Comparison of ENCODE assay signal across 8 cellular contexts in genomic region chr18:2978208-2978607, GRCh38. TPM values are rescaled to one million over a fixed set of nuclear protein-coding genes. Genes with fewer than 3 reads are reported as not detected.
A peak's percentile ranks its signal among the peaks of the same experiment; 100 is the strongest.
DNase-seq lines count a peak whose midpoint lies in the region; ATAC-seq, FAIRE-seq and TF ChIP-seq lines count a peak whose summit lies in the region.

No MANE protein-coding gene starts in this region.

- TF ChIP-seq EP300 in A549 (IDR thresholded peaks at IDR 0.05) = no peak

- H3K14ac ChIP-seq in mesenchymal stem cell (ENCODE audit: low read length in 2 of 2) = no peak overlapping the region

- no peak overlapping the region for H4K8ac ChIP-seq in mesenchymal stem cell (ENCODE audit: low read length)

- no peak overlapping the region for H2BK120ac ChIP-seq in mesenchymal stem cell (ENCODE audit: low read depth, low read length)

- H3K23ac ChIP-seq in mesenchymal stem cell (ENCODE audit: low read length in 2 of 2) = no peak overlapping the region

- peaks cover 24% of the 10 kb centered on the region for H3K36me3 Mint-ChIP-seq in activated T-helper 1 cell treated with anti-CD3 and anti-CD28 coated beads, Interleukin-12 subunit alpha, Interleukin-12 subunit beta, Interleukin-2, Interleukin-4 antibody, amounts not matched to agents 30 ng/mL and 10 ng/mL and 1 ng/mL, durations not matched to agents 14 hours and 24 hours and 36 hours (ENCODE audit: low read depth)

- no peak overlapping the region for H2AK5ac ChIP-seq in mesenchymal stem cell (ENCODE audit: low read length, severe bottlenecking)

- H3K4me1 ChIP-seq in A549 = peaks cover 82% of the 10 kb centered on the region
- H3K4me1 ChIP-seq in mesenchymal stem cell (ENCODE audit: control insufficient read depth, insufficient read depth, low read depth, low read length) = peaks cover 22% of the 10 kb centered on the region

- 38% methylated on average over 3 of the region's 3 CpGs for WGBS in A549 (ENCODE audit: missing lambda C conversion rate)
- 51% methylated on average over 2 of the region's 3 CpGs for WGBS in mesenchymal stem cell

- H3K9me3 ChIP-seq in A549 (no peaks in the 10 kb centered on the region), mesenchymal stem cell (ENCODE audit: control insufficient read depth, low read length) (no peaks in the 10 kb centered on the region)

- H3K27ac Mint-ChIP-seq in activated T-helper 1 cell treated with anti-CD3 and anti-CD28 coated beads, Interleukin-12 subunit alpha, Interleukin-12 subunit beta, Interleukin-2, Interleukin-4 antibody, amounts not matched to agents 30 ng/mL and 10 ng/mL and 1 ng/mL, durations not matched to agents 14 hours and 24 hours and 36 hours = peak overlapping the region; percentile 89

- peaks cover 9% of the 10 kb centered on the region for H3K79me1 ChIP-seq in mesenchymal stem cell (replicated peaks; ENCODE audit: low read length, poor library complexity, severe bottlenecking)

- H2BK15ac ChIP-seq in mesenchymal stem cell (ENCODE audit: low read depth, poor library complexity, severe bottlenecking) = no peak overlapping the region

- POLR2A ChIA-PET in A549 (lab: Yijun Ruan, JAX) = no interaction called here

- no peak for ATAC-seq in A549
- peak; percentile 31 for ATAC-seq in GM21390 (IDR thresholded peaks at IDR 0.05; ENCODE audit: unreplicated experiment)

- peaks cover 90% of the 10 kb centered on the region for H3K4me1 Mint-ChIP-seq in activated T-helper 1 cell treated with anti-CD3 and anti-CD28 coated beads, Interleukin-12 subunit alpha, Interleukin-12 subunit beta, Interleukin-2, Interleukin-4 antibody, amounts not matched to agents 30 ng/mL and 10 ng/mL and 1 ng/mL, durations not matched to agents 14 hours and 24 hours and 36 hours (ENCODE audit: low read depth)

- peak overlapping the region; percentile 71 for H3K4me3 Mint-ChIP-seq in activated T-helper 1 cell treated with anti-CD3 and anti-CD28 coated beads, Interleukin-12 subunit alpha, Interleukin-12 subunit beta, Interleukin-2, Interleukin-4 antibody, amounts not matched to agents 30 ng/mL and 10 ng/mL and 1 ng/mL, durations not matched to agents 14 hours and 24 hours and 36 hours

- H3K27ac ChIP-seq in A549 (peak overlapping the region; percentile 86 to 89), mesenchymal stem cell (ENCODE audit: low read length, poor library complexity, severe bottlenecking) (peak overlapping the region; percentile 87)

- no peaks in the 10 kb centered on the region for H3K9me3 Mint-ChIP-seq in activated T-helper 1 cell treated with anti-CD3 and anti-CD28 coated beads, Interleukin-12 subunit alpha, Interleukin-12 subunit beta, Interleukin-2, Interleukin-4 antibody, amounts not matched to agents 30 ng/mL and 10 ng/mL and 1 ng/mL, durations not matched to agents 14 hours and 24 hours and 36 hours

- DNase-seq in A549 (ENCODE audit: low read depth in 1 of 2, low spot score in 1 of 2) (no peak), mesenchymal stem cell (no peak), GM12891 (ENCODE audit: insufficient read length, low spot score) (no peak), NCI-H146 treated with DMSO at 0.1 percent for 48 hours (lab: John Stamatoyannopoulos, UW; ENCODE audit: unreplicated experiment) (no peak), DMS 273 treated with DMSO at 0.1 percent for 48 hours (lab: John Stamatoyannopoulos, UW) (no peak), HT-29 (ENCODE audit: low spot score) (no peak)
- DNase-seq in activated T-helper 1 cell treated with anti-CD3 and anti-CD28 coated beads, Interleukin-12 subunit alpha, Interleukin-12 subunit beta, Interleukin-2, Interleukin-4 antibody, amounts not matched to agents 30 ng/mL and 10 ng/mL and 1 ng/mL, durations not matched to agents 14 hours and 24 hours and 36 hours (ENCODE audit: low spot score) = no peak

- no peak overlapping the region for H3K4ac ChIP-seq in mesenchymal stem cell (ENCODE audit: low read depth in 1 of 2, low read length in 2 of 2)

- no peaks in the 10 kb centered on the region for H3K27me3 Mint-ChIP-seq in activated T-helper 1 cell treated with anti-CD3 and anti-CD28 coated beads, Interleukin-12 subunit alpha, Interleukin-12 subunit beta, Interleukin-2, Interleukin-4 antibody, amounts not matched to agents 30 ng/mL and 10 ng/mL and 1 ng/mL, durations not matched to agents 14 hours and 24 hours and 36 hours (ENCODE audit: insufficient read depth)

- no peak for TF ChIP-seq POLR2A in A549 (IDR thresholded peaks at IDR 0.05; ENCODE audit: low read length)
- TF ChIP-seq POLR2A in GM12891 (IDR thresholded peaks at IDR 0.05; ENCODE audit: low read depth, low read length) = no peak

- TF ChIP-seq RAD21 in A549 (conservative IDR thresholded peaks at IDR 0.05 in 1 of 2, IDR thresholded peaks at IDR 0.05 in 1 of 2) = no peak

- H3K4me3 ChIP-seq in A549 (no peak overlapping the region), mesenchymal stem cell (ENCODE audit: insufficient read depth in 1 of 2, low read depth in 1 of 2, low read length in 2 of 2) (peak overlapping the region in 1 of 2 experiments; percentile 76)

- intact Hi-C loops in activated T-helper 1 cell treated with anti-CD3 and anti-CD28 coated beads, Interleukin-12 subunit alpha, Interleukin-12 subunit beta, Interleukin-2, Interleukin-4 antibody, amounts not matched to agents 30 ng/mL and 10 ng/mL and 1 ng/mL, durations not matched to agents 14 hours and 24 hours and 36 hours (cut with micrococcal nuclease) = loop anchor here (1.0 kb wide), 1 partner anchor 9 kb away; no protein-coding TSS in a partner anchor

- H3K36me3 ChIP-seq in mesenchymal stem cell (ENCODE audit: control insufficient read depth in 1 of 2, insufficient read depth in 2 of 2, low read depth in 1 of 2, low read length in 2 of 2) = no peaks in the 10 kb centered on the region

- no peak overlapping the region for H2AFZ ChIP-seq in mesenchymal stem cell (ENCODE audit: low read depth, low read length)

- H2BK5ac ChIP-seq in mesenchymal stem cell (ENCODE audit: low read depth, low read length, poor library complexity, severe bottlenecking) = peak overlapping the region; percentile 73

- peak overlapping the region in 1 of 2 experiments; percentile 71 for H3K18ac ChIP-seq in mesenchymal stem cell (ENCODE audit: low read depth in 1 of 2, low read length in 2 of 2)

- no peak for TF ChIP-seq CTCF in A549 (IDR thresholded peaks at IDR 0.05)

- CTCF ChIA-PET in A549 (lab: Yijun Ruan, JAX) = interaction anchor here (0.5 kb wide), 1 partner anchor 167 kb away, joined by 3 read pairs; no protein-coding TSS in a partner anchor

- no peak overlapping the region for H4K91ac ChIP-seq in mesenchymal stem cell (ENCODE audit: low read length)

- FAIRE-seq in A549 (lab: Jason Lieb, UNC) (no peak), GM12891 (lab: Jason Lieb, UNC) (no peak)

- peak overlapping the region; percentile 88 for H3K9ac ChIP-seq in mesenchymal stem cell (ENCODE audit: low read length)

- H3K4me2 ChIP-seq in A549 (peak overlapping the region; percentile 84), mesenchymal stem cell (ENCODE audit: low read length, poor library complexity, severe bottlenecking) (no peak overlapping the region)

- H2BK12ac ChIP-seq in mesenchymal stem cell (ENCODE audit: low read length in 2 of 2) = no peak overlapping the region

- H3K27me3 ChIP-seq in mesenchymal stem cell (ENCODE audit: control insufficient read depth in 1 of 2, insufficient read depth in 1 of 2, low read length in 2 of 2) = no peaks in the 10 kb centered on the region

TF ChIP-seq in A549, 52 proteins besides CTCF, POLR2A, EP300 and RAD21:
- TF ChIP-seq MYC (IDR thresholded peaks at IDR 0.05; ENCODE audit: borderline replicate concordance, low read length) = no peak

TF ChIP-seq in GM12891, 5 proteins besides CTCF, POLR2A, EP300 and RAD21:
- no peak for TF ChIP-seq SPI1 (IDR thresholded peaks at IDR 0.05; ENCODE audit: low read depth, low read length)
- no peak for TF ChIP-seq PAX5 (IDR thresholded peaks at IDR 0.05; ENCODE audit: insufficient read depth, low read length, severe bottlenecking)
- no peak for TF ChIP-seq TAF1 (IDR thresholded peaks at IDR 0.05; ENCODE audit: low read depth, low read length)
- TF ChIP-seq POLR2AphosphoS5 (IDR thresholded peaks at IDR 0.05; ENCODE audit: low read depth, low read length) = no peak
- TF ChIP-seq POU2F2 (IDR thresholded peaks at IDR 0.05; ENCODE audit: low read depth, low read length) = no peak

RNA-seq across cellular contexts. Expression of gene LPIN2, which starts 34.7 kb away (rescaled TPM):
- polyA plus RNA-seq in A549 (2011; rRNA removed) (21.1 and 23.7 TPM in 2 replicates), A549 (2017; fragmentation: RNase III; extraction: RNeasy Plus Mini Kit Qiagen cat#74134 plus additional on column Dnase treatment) (12.5 to 14.0 TPM (median 12.9 TPM) in 3 replicates)
- polyA plus RNA-seq in A549 (2012; cell fraction: cytosol; rRNA removed) = 6.9 and 8.5 TPM in 2 replicates
- 9.9 and 13.4 TPM in 2 replicates for polyA plus RNA-seq in A549 (2012; cell fraction: nucleus; rRNA removed)
- 17.9 and 18.8 TPM in 2 replicates for polyA minus RNA-seq in A549 (2011; rRNA and poly(A)+ RNA removed)
- 86.6 and 91.8 TPM in 2 replicates for total RNA-seq in activated T-helper 1 cell treated with anti-CD3 and anti-CD28 coated beads, Interleukin-12 subunit alpha, Interleukin-12 subunit beta, Interleukin-2, Interleukin-4 antibody, amounts not matched to agents 30 ng/mL and 10 ng/mL and 1 ng/mL, durations not matched to agents 14 hours and 24 hours and 36 hours
- polyA plus RNA-seq in mesenchymal stem cell (2013, experiment 1 of 2) = 28.4 TPM
- polyA plus RNA-seq in mesenchymal stem cell (2013, experiment 2 of 2) = 28.0 TPM
- polyA plus RNA-seq in GM12891 (2012; ENCODE audit: low read depth, missing spikeins) = 13.3 TPM
- 35.5 and 41.8 TPM in 2 replicates for total RNA-seq in HT-29 (2014; rRNA removed; shearing (Covaris generic))
